1 cellular context compared by ENCODE assay signal in genomic region chr1:28278763-28279162, GRCh38.
A peak's percentile ranks its signal among the peaks of the same experiment; 100 is the strongest.
TF ChIP-seq lines count a peak whose summit lies in the region.

No MANE protein-coding gene starts in this region.

TF ChIP-seq in K562, 482 proteins besides CTCF, POLR2A, EP300 and RAD21 (continued from another document and continues in another):
- no peak for TF ChIP-seq FOXO4 (CRISPR knock-in tag; IDR thresholded peaks at IDR 0.05)
- TF ChIP-seq MCM7 (IDR thresholded peaks at IDR 0.05), result no peak
- no peak for TF ChIP-seq GABPA (tag; conservative IDR thresholded peaks at IDR 0.05; ENCODE audit: low read depth)
- peak; percentile 83 for TF ChIP-seq DACH1 (IDR thresholded peaks at IDR 0.05; ENCODE audit: partially characterized antibody)
- no peak for TF ChIP-seq U2AF1 (optimal IDR thresholded peaks at IDR 0.05; ENCODE audit: low read depth, low read length)
- TF ChIP-seq KAT7 (CRISPR knock-in tag; IDR thresholded peaks at IDR 0.05; ENCODE audit: borderline replicate concordance), result no peak
- TF ChIP-seq PHB2 (IDR thresholded peaks at IDR 0.05; ENCODE audit: low read depth), result no peak
- no peak for TF ChIP-seq RREB1 (CRISPR knock-in tag; IDR thresholded peaks at IDR 0.05)
- no peak for TF ChIP-seq ETV1 (tag; conservative IDR thresholded peaks at IDR 0.05; ENCODE audit: low read depth)
- no peak for TF ChIP-seq LARP7 (IDR thresholded peaks at IDR 0.05)
- no peak for TF ChIP-seq MXD1 (CRISPR knock-in tag; IDR thresholded peaks at IDR 0.05; ENCODE audit: borderline replicate concordance, poor library complexity, severe bottlenecking)
- no peak for TF ChIP-seq NR0B1 (IDR thresholded peaks at IDR 0.05; ENCODE audit: partially characterized antibody)
- peak; percentile 72 for TF ChIP-seq TEAD4 (IDR thresholded peaks at IDR 0.05; ENCODE audit: low read length)
- no peak for TF ChIP-seq TEAD4 (CRISPR knock-in tag; IDR thresholded peaks at IDR 0.05; ENCODE audit: borderline replicate concordance)
- TF ChIP-seq ZNF644 (tag; IDR thresholded peaks at IDR 0.05; ENCODE audit: low read depth), result no peak
- TF ChIP-seq CREB5 (CRISPR knock-in tag; IDR thresholded peaks at IDR 0.05), result no peak
- no peak for TF ChIP-seq XRCC5 (IDR thresholded peaks at IDR 0.05; ENCODE audit: low read depth, low read length)
- TF ChIP-seq ZNF347 (CRISPR knock-in tag; IDR thresholded peaks at IDR 0.05; ENCODE audit: low read depth), result no peak
- no peak for TF ChIP-seq KDM5B (IDR thresholded peaks at IDR 0.05; ENCODE audit: insufficient replicate concordance, low read depth, low read length)
- no peak for TF ChIP-seq NCOA6 (IDR thresholded peaks at IDR 0.05)
- no peak for TF ChIP-seq ZEB2 (IDR thresholded peaks at IDR 0.05)
- TF ChIP-seq PRPF4 (IDR thresholded peaks at IDR 0.05; ENCODE audit: insufficient read depth, low read depth, low read length, poor library complexity, severe bottlenecking), result no peak
- no peak for TF ChIP-seq TRIM24 (IDR thresholded peaks at IDR 0.05)
- no peak for TF ChIP-seq ZNF436 (CRISPR knock-in tag; IDR thresholded peaks at IDR 0.05)
- peak; percentile 93 for TF ChIP-seq TCF3 (CRISPR knock-in tag; IDR thresholded peaks at IDR 0.05)
- TF ChIP-seq ZNF280B (CRISPR knock-in tag; IDR thresholded peaks at IDR 0.05), result no peak
- peak; percentile 80 for TF ChIP-seq FOSL1 (tag; conservative IDR thresholded peaks at IDR 0.05)
- TF ChIP-seq POLR2G (IDR thresholded peaks at IDR 0.05; ENCODE audit: low read depth, low read length), result no peak
- no peak for TF ChIP-seq ZNF165 (CRISPR knock-in tag; IDR thresholded peaks at IDR 0.05; ENCODE audit: borderline replicate concordance)
- peak in 1 of 2 experiments; percentile 56; a peak in 2 of 4 replicates for TF ChIP-seq HDAC1 (IDR thresholded peaks at IDR 0.05)
- no peak for TF ChIP-seq ZBTB5 (IDR thresholded peaks at IDR 0.05)
- TF ChIP-seq RNF219 (CRISPR knock-in tag; IDR thresholded peaks at IDR 0.05), result no peak
- TF ChIP-seq SNRNP70 (optimal IDR thresholded peaks at IDR 0.05; ENCODE audit: low read depth, low read length), result no peak
- no peak for TF ChIP-seq HNRNPLL (IDR thresholded peaks at IDR 0.05; ENCODE audit: low read depth, low read length, poor library complexity, severe bottlenecking)
- TF ChIP-seq MTA1 (IDR thresholded peaks at IDR 0.05; ENCODE audit: borderline replicate concordance), result peak; percentile 51; the same call in 1 of the 2 replicates
- TF ChIP-seq IFI16 (CRISPR knock-in tag; IDR thresholded peaks at IDR 0.05), result no peak
- no peak for TF ChIP-seq BRD4 (IDR thresholded peaks at IDR 0.05)
- peak; percentile 83 for TF ChIP-seq MYNN (IDR thresholded peaks at IDR 0.05)
- no peak for TF ChIP-seq MYNN (CRISPR knock-in tag; IDR thresholded peaks at IDR 0.05)
- TF ChIP-seq CXXC5 (CRISPR knock-in tag; IDR thresholded peaks at IDR 0.05), result 0 out of 2 replicates have a peak, but pooled peaks have one; percentile 19
